Comparison of ENCODE assay signal across 9 cellular contexts in genomic region chr5:133746834-133747233, GRCh38.
A peak's percentile ranks its signal among the peaks of the same experiment; 100 is the strongest.
DNase-seq lines count a peak whose midpoint lies in the region; ATAC-seq and TF ChIP-seq lines count a peak whose summit lies in the region.
"Had no signal": no experiment of that assay in that cellular context is flagged by ENCODE, and none has a peak within 500 bp of the region (broad histone marks: within the 10 kb centered on the region; RNA-seq: fewer than 3 reads in every experiment).

No MANE protein-coding gene starts in this region.

- ATAC-seq in GM21576 (IDR thresholded peaks at IDR 0.05; ENCODE audit: unreplicated experiment) (no peak), HG03521 (IDR thresholded peaks at IDR 0.05; ENCODE audit: unreplicated experiment) (no peak)

- H3K4me1 ChIP-seq in smooth muscle cell (ENCODE audit: low read depth) = no peaks in the 10 kb centered on the region

- TF ChIP-seq CTCF in smooth muscle cell (IDR thresholded peaks at IDR 0.05; ENCODE audit: borderline replicate concordance, insufficient read depth, poor library complexity, severe bottlenecking) = peak; percentile 15

- H3F3A ChIP-seq in smooth muscle cell (ENCODE audit: low read depth) = no peaks in the 10 kb centered on the region

- no peaks in the 10 kb centered on the region for H3K36me3 ChIP-seq in smooth muscle cell (ENCODE audit: low read depth)

- H3K27ac ChIP-seq in smooth muscle cell (ENCODE audit: low read depth) = no peak overlapping the region

- no peak overlapping the region for H3K9ac ChIP-seq in smooth muscle cell (ENCODE audit: low read depth)

- DNase-seq in DMS 273 (lab: John Stamatoyannopoulos, UW; ENCODE audit: unreplicated experiment) (peak; percentile 50), DMS 273 treated with DMSO at 0.1 percent for 48 hours (lab: John Stamatoyannopoulos, UW) (no peak), HT-29 (ENCODE audit: low spot score) (peak; percentile 11), smooth muscle cell (lab: John Stamatoyannopoulos, UW; ENCODE audit: unreplicated experiment) (no peak), NCI-H2171 (lab: John Stamatoyannopoulos, UW) (no peak)
- DNase-seq in activated T-cell treated with anti-CD3 and anti-CD28 coated beads, Interleukin-2, amount 50 U/mL, for 48 hours = peak; percentile 40 to 54
- DNase-seq: kidney glomerular epithelial cell had no signal

- H3K4me3 ChIP-seq in smooth muscle cell = no peak overlapping the region

- no peaks in the 10 kb centered on the region for H4K20me1 ChIP-seq in smooth muscle cell (ENCODE audit: low read depth)

- no peak overlapping the region for H2AFZ ChIP-seq in smooth muscle cell (ENCODE audit: low read depth)

- peaks cover 33% of the 10 kb centered on the region for H3K27me3 ChIP-seq in smooth muscle cell (ENCODE audit: low read depth)

- WGBS in smooth muscle cell (ENCODE audit: low lambda C conversion rate) = 94% methylated on average over 4 of the region's 4 CpGs

- H3K79me2 ChIP-seq in smooth muscle cell (ENCODE audit: low read depth) = no peaks in the 10 kb centered on the region

- H3K9me3 ChIP-seq in smooth muscle cell (replicated peaks; ENCODE audit: low read depth) = no peaks in the 10 kb centered on the region

- no peak overlapping the region for H3K4me2 ChIP-seq in smooth muscle cell

Comparison
In these comparisons a context has a peak if more than half of its experiments do, and no peak if none do; other contexts are left out.
1. DNase-seq: peak in DMS 273 (single experiment), HT-29 (single experiment) and activated T-cell treated with anti-CD3 and anti-CD28 coated beads, Interleukin-2, amount 50 U/mL, for 48 hours (2 of 2); none in DMS 273 treated with DMSO at 0.1 percent for 48 hours (single experiment), smooth muscle cell (single experiment) and NCI-H2171 (single experiment).